12 cellular contexts compared by ENCODE assay signal in genomic region chr20:48286571-48287551, GRCh38.
DNase-seq lines count a peak whose midpoint lies in the region; ATAC-seq and TF ChIP-seq lines count a peak whose summit lies in the region.
"Had no signal": no experiment of that assay in that cellular context is flagged by ENCODE, and none has a peak within 500 bp of the region (broad histone marks: within the 10 kb centered on the region; RNA-seq: fewer than 3 reads in every experiment).

No MANE protein-coding gene starts in this region.

- TF ChIP-seq POLR2A in heart left ventricle (IDR thresholded peaks at IDR 0.05) = no peak
- no peak for TF ChIP-seq POLR2A in esophagus muscularis mucosa (IDR thresholded peaks at IDR 0.05; ENCODE audit: low read depth)
- TF ChIP-seq POLR2A in uterus (IDR thresholded peaks at IDR 0.05) = no peak

- H3K9me3 ChIP-seq in heart left ventricle (no peaks in the 10 kb centered on the region), esophagus muscularis mucosa (no peaks in the 10 kb centered on the region), muscle layer of duodenum (ENCODE audit: control insufficient read depth in 1 of 2, low read length in 2 of 2) (no peaks in the 10 kb centered on the region), uterus (no peaks in the 10 kb centered on the region)
- H3K9me3 ChIP-seq: SJSA1 had no signal

- H3K4me1 ChIP-seq in heart left ventricle (peaks cover 0 to 24% (median 16%) of the 10 kb centered on the region in 12 donors), esophagus muscularis mucosa (peaks cover 15 to 44% (median 40%) of the 10 kb centered on the region in 4 donors), muscle layer of duodenum (ENCODE audit: control insufficient read depth in 1 of 2, insufficient read depth in 2 of 2, low read length in 2 of 2) (peaks cover 18% of the 10 kb centered on the region in 2 donors), uterus (peaks cover 9 to 11% of the 10 kb centered on the region in 2 donors)

- DNase-seq in heart left ventricle (no peak), Right ventricle myocardium superior (no peak), esophagus muscularis mucosa (ENCODE audit: extremely low spot score) (no peak), uterus (peak; percentile 30 to 36), DMS79 treated with DMSO at 0.1 percent for 48 hours (lab: John Stamatoyannopoulos, UW) (no peak)
- no peak for DNase-seq in stimulated activated naive CD4-positive, alpha-beta T cell (lab: John Stamatoyannopoulos, UW)
- DNase-seq: activated CD4-positive, alpha-beta T cell treated with anti-CD3 and anti-CD28 coated beads for 4 hours; activated naive CD4-positive, alpha-beta T cell treated with anti-CD3 and anti-CD28 coated beads, Interleukin-2, amount 10 ng/mL, durations not matched to agents 7 days and 5 days; immature natural killer cell had no signal

- no peak for TF ChIP-seq CTCF in heart left ventricle (IDR thresholded peaks at IDR 0.05)
- no peak for TF ChIP-seq CTCF in esophagus muscularis mucosa (IDR thresholded peaks at IDR 0.05)
- TF ChIP-seq CTCF in uterus (IDR thresholded peaks at IDR 0.05) = no peak

- intact Hi-C loops in heart left ventricle (cut with DNase I) (no loop called here), Right ventricle myocardium superior (cut with DNase I) (no loop called here), esophagus muscularis mucosa (cut with DNase I) (no loop called here), uterus (cut with DNase I; ENCODE audit: low total_unique reads) (no loop called here)

- no peak overlapping the region for H3K4me3 ChIP-seq in heart left ventricle
- no peak overlapping the region for H3K4me3 ChIP-seq in esophagus muscularis mucosa
- no peak overlapping the region for H3K4me3 ChIP-seq in muscle layer of duodenum (ENCODE audit: low read depth in 1 of 2, low read length in 2 of 2)
- H3K4me3 ChIP-seq in uterus = no peak overlapping the region
- H3K4me3 ChIP-seq: SJSA1 had no signal

- ATAC-seq in heart left ventricle (peak in 3 of 4 donors; percentile 16 to 32 (median 26)), Right ventricle myocardium superior (ENCODE audit: poor library complexity) (no peak), HG03378 (IDR thresholded peaks at IDR 0.05; ENCODE audit: unreplicated experiment) (no peak)

- H3K27ac ChIP-seq in heart left ventricle (peak overlapping the region in 8 of 12 donors; percentile 5 to 62 (median 20)), esophagus muscularis mucosa (replicated peaks in 1 of 4) (peak overlapping the region; percentile 75 to 79 (median 76)), muscle layer of duodenum (ENCODE audit: low read length) (peak overlapping the region; percentile 52), uterus (peak overlapping the region; percentile 61 to 72)
- H3K27ac ChIP-seq: SJSA1 had no signal

- WGBS in heart left ventricle, 4 donors = 38 to 54% (median 50%) methylated on average over 9 of the region's 9 CpGs
- 13% methylated on average over 9 of the region's 9 CpGs for WGBS in esophagus muscularis mucosa

- no peak for TF ChIP-seq EP300 in esophagus muscularis mucosa (IDR thresholded peaks at IDR 0.05)

- H3K27me3 ChIP-seq in heart left ventricle = peaks cover 0 to 5% (median 0%) of the 10 kb centered on the region in 9 donors
- H3K27me3 ChIP-seq in esophagus muscularis mucosa = no peaks in the 10 kb centered on the region
- no peaks in the 10 kb centered on the region for H3K27me3 ChIP-seq in muscle layer of duodenum (ENCODE audit: low read depth, low read length)
- no peaks in the 10 kb centered on the region for H3K27me3 ChIP-seq in uterus
- H3K27me3 ChIP-seq: SJSA1 had no signal

- H3K36me3 ChIP-seq in heart left ventricle = no peaks in the 10 kb centered on the region
- H3K36me3 ChIP-seq in esophagus muscularis mucosa = no peaks in the 10 kb centered on the region
- no peaks in the 10 kb centered on the region for H3K36me3 ChIP-seq in muscle layer of duodenum (ENCODE audit: control insufficient read depth in 1 of 2, insufficient read depth in 2 of 2, low read length in 2 of 2)
- no peaks in the 10 kb centered on the region for H3K36me3 ChIP-seq in uterus
- H3K36me3 ChIP-seq: SJSA1 had no signal

Comparison
In these comparisons a context has a peak if more than half of its experiments do, and no peak if none do; other contexts are left out.
1. ATAC-seq: peak in heart left ventricle (3 of 4); none in Right ventricle myocardium superior (single experiment) and HG03378 (single experiment).
2. DNase-seq: peak in uterus (2 of 2); none in heart left ventricle (0 of 5), Right ventricle myocardium superior (single experiment), esophagus muscularis mucosa (single experiment), stimulated activated naive CD4-positive, alpha-beta T cell (0 of 6) and DMS79 treated with DMSO at 0.1 percent for 48 hours (single experiment).
3. H3K27ac ChIP-seq: peak in every context shown above with its lines; median percentile 76 in esophagus muscularis mucosa; 66 in uterus; 52 in muscle layer of duodenum; 20 in heart left ventricle.